In the genomic region with DNA sequence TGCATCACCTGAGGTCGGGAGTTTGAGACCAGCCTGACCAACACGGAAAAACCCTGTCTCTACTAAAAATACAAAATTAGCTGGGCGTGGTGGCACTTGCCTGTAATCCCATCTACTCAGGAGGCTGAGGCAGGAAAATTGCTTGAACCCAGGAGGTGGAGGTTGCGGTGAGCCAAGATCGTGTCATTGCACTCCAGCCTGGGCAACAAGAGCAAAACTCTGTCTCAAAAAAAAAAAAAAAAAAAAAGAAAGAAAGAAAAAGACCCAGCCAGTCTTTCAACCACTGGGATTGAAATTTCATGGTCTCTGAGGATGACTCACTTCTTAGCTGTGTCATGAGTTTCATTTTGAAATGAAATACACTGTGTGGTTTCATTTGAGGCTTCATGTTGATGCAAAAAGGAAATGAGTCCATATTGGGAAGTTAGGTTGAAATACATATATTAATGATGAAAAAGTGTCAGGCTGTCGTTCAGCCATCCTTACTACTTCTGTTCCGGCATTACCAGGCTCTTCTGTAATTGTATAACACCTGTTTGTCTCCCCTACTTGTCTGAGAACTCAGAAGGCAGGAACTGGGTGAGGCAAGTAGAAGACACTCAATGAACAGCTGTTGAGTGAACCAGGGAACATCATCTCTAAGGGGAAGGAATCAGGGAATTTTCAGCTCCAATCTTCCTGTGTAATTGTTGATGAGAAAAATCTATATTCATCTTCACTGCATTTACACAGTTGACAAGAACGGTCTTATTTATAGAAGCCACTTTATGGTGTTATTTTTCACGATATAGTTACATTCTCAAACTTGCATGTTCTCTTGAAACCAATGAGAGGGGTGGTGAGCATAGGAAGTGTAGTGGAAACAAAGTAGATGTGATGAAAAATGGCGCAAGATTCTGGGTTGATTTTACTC, we compare ENCODE assay signal across 8 cellular contexts.
DNase-seq lines count a peak whose midpoint lies in the region; ATAC-seq and TF ChIP-seq lines count a peak whose summit lies in the region.

No MANE protein-coding gene starts in this region.

- peaks cover 3% of the 10 kb centered on the region for H3K9me3 Mint-ChIP-seq in activated naive CD4-positive, alpha-beta T cell treated with anti-CD3 and anti-CD28 coated beads, Interleukin-2, amount 10 ng/mL, durations not matched to agents 7 days and 5 days

- CTCF ChIA-PET in activated naive CD4-positive, alpha-beta T cell treated with anti-CD3 and anti-CD28 coated beads, Interleukin-2, amount 10 ng/mL, durations not matched to agents 7 days and 5 days (lab: Charles Lee), result interaction anchor here (0.6 to 2.2 kb wide), 5 partner anchors 11 to 288 kb away, joined by 3 to 6 read pairs (median 3); no protein-coding TSS in a partner anchor

- H3K4me3 Mint-ChIP-seq in activated naive CD4-positive, alpha-beta T cell treated with anti-CD3 and anti-CD28 coated beads, Interleukin-2, amount 10 ng/mL, durations not matched to agents 7 days and 5 days, result peak overlapping the region; percentile 21

- peaks cover 44% of the 10 kb centered on the region for H3K4me1 Mint-ChIP-seq in activated naive CD4-positive, alpha-beta T cell treated with anti-CD3 and anti-CD28 coated beads, Interleukin-2, amount 10 ng/mL, durations not matched to agents 7 days and 5 days

- no peaks in the 10 kb centered on the region for H3K27me3 ChIP-seq in lung (ENCODE audit: control insufficient read depth, insufficient read depth)

- H3K36me3 Mint-ChIP-seq in activated naive CD4-positive, alpha-beta T cell treated with anti-CD3 and anti-CD28 coated beads, Interleukin-2, amount 10 ng/mL, durations not matched to agents 7 days and 5 days, result peaks cover 6% of the 10 kb centered on the region

- no peaks in the 10 kb centered on the region for H3K36me3 ChIP-seq in lung (ENCODE audit: control insufficient read depth in 2 of 2, insufficient read depth in 2 of 2, low read length in 2 of 2)

- DNase-seq in activated CD8-positive, alpha-beta memory T cell treated with anti-CD3 and anti-CD28 coated beads for 24 hours, result peak; percentile 70
- DNase-seq in activated CD8-positive, alpha-beta memory T cell treated with anti-CD3 and anti-CD28 coated beads, Interleukin-2, amount 50 U/mL, for 4 hours, result no peak
- DNase-seq in HFF-Myc (ENCODE audit: extremely low read depth, low read depth) (peak; percentile 63), M059J (ENCODE audit: low read depth) (peak; percentile 95), lung (ENCODE audit: low spot score) (no peak), mucosa of gallbladder (ENCODE audit: low spot score) (no peak), coronary artery (ENCODE audit: low spot score) (no peak)
- peak; percentile 42 for DNase-seq in activated naive CD4-positive, alpha-beta T cell treated with anti-CD3 and anti-CD28 coated beads, Interleukin-2, amount 10 ng/mL, durations not matched to agents 7 days and 5 days

- peak overlapping the region in 1 of 2 donors; percentile 15 for H3K27ac ChIP-seq in lung (ENCODE audit: low read depth in 1 of 2, low read length in 1 of 2)
- peak overlapping the region in 1 of 2 donors; percentile 41 for H3K27ac ChIP-seq in coronary artery

- peak overlapping the region; percentile 89 for H3K27ac Mint-ChIP-seq in activated naive CD4-positive, alpha-beta T cell treated with anti-CD3 and anti-CD28 coated beads, Interleukin-2, amount 10 ng/mL, durations not matched to agents 7 days and 5 days

- no peak for TF ChIP-seq CTCF in HFF-Myc (IDR thresholded peaks at IDR 0.05; ENCODE audit: low read depth, low read length, missing control alignments)
- no peak for TF ChIP-seq CTCF in lung (IDR thresholded peaks at IDR 0.05; ENCODE audit: control extremely low read depth, extremely low read depth)
- TF ChIP-seq CTCF in coronary artery (IDR thresholded peaks at IDR 0.05), result no peak

- no peaks in the 10 kb centered on the region for H3K9me3 ChIP-seq in lung (ENCODE audit: control insufficient read depth in 2 of 2, insufficient read depth in 1 of 2, low read length in 1 of 2)

- peaks cover 3 to 20% of the 10 kb centered on the region in 2 donors for H3K4me1 ChIP-seq in lung (ENCODE audit: control insufficient read depth in 2 of 2, insufficient read depth in 2 of 2, low read length in 2 of 2)

- WGBS in lung, 2 donors, result 60 to 73% methylated on average over 10 of the region's 10 CpGs

- peak; percentile 70 for ATAC-seq in lung (ENCODE audit: insufficient read depth, low FRiP score)

- no peaks in the 10 kb centered on the region for H3K27me3 Mint-ChIP-seq in activated naive CD4-positive, alpha-beta T cell treated with anti-CD3 and anti-CD28 coated beads, Interleukin-2, amount 10 ng/mL, durations not matched to agents 7 days and 5 days

- H3K4me3 ChIP-seq in HFF-Myc (replicated peaks; ENCODE audit: low read depth, low read length), result no peak overlapping the region
- H3K4me3 ChIP-seq in lung, result no peak overlapping the region
- no peak overlapping the region for H3K4me3 ChIP-seq in coronary artery

Comparison
In these comparisons a context has a peak if more than half of its experiments do, and no peak if none do; other contexts are left out.
1. DNase-seq: peak in activated CD8-positive, alpha-beta memory T cell treated with anti-CD3 and anti-CD28 coated beads for 24 hours (single experiment), HFF-Myc (single experiment), M059J (single experiment) and activated naive CD4-positive, alpha-beta T cell treated with anti-CD3 and anti-CD28 coated beads, Interleukin-2, amount 10 ng/mL, durations not matched to agents 7 days and 5 days (single experiment); none in activated CD8-positive, alpha-beta memory T cell treated with anti-CD3 and anti-CD28 coated beads, Interleukin-2, amount 50 U/mL, for 4 hours (single experiment), lung (single experiment), mucosa of gallbladder (single experiment) and coronary artery (single experiment).